ENCODE assay signal across 8 cellular contexts in genomic region chr16:85420501-85421337, GRCh38.
DNase-seq lines count a peak whose midpoint lies in the region; ATAC-seq, FAIRE-seq and TF ChIP-seq lines count a peak whose summit lies in the region.

No MANE protein-coding gene starts in this region.

- peak overlapping the region; percentile 9; the same call in 1 of the 3 replicates for H3K4me2 ChIP-seq in A549

- TF ChIP-seq CTCF in A549 (IDR thresholded peaks at IDR 0.05) (peak; percentile 100), foreskin fibroblast (IDR thresholded peaks at IDR 0.05; ENCODE audit: low read depth, low read length) (peak; percentile 94), progenitor cell of endocrine pancreas (IDR thresholded peaks at IDR 0.05; ENCODE audit: unreplicated experiment) (peak; percentile 100)

- WGBS in A549 (ENCODE audit: missing lambda C conversion rate) = 48% methylated on average over 17 of the region's 42 CpGs

- H3K36me3 Mint-ChIP-seq in activated T-cell treated with anti-CD3 and anti-CD28 coated beads, Interleukin-2, amount 50 U/mL, for 4 hours (ENCODE audit: insufficient read depth) = no peaks in the 10 kb centered on the region
- H3K36me3 Mint-ChIP-seq in progenitor cell of endocrine pancreas (ENCODE audit: insufficient read depth) = no peaks in the 10 kb centered on the region

- peaks cover 27% of the 10 kb centered on the region for H3K4me1 ChIP-seq in A549

- ATAC-seq in A549 (peak; percentile 49 to 72; a peak in 5 of 6 replicates), GM19452 (IDR thresholded peaks at IDR 0.05; ENCODE audit: unreplicated experiment) (peak; percentile 48), GM21526 (IDR thresholded peaks at IDR 0.05; ENCODE audit: low FRiP score, unreplicated experiment) (no peak)
- ATAC-seq in activated T-cell treated with anti-CD3 and anti-CD28 coated beads, Interleukin-2, amount 50 U/mL, for 4 hours = peak; percentile 73 to 78

- TF ChIP-seq EP300 in A549 (IDR thresholded peaks at IDR 0.05) = no peak

- no peaks in the 10 kb centered on the region for H3K9me3 Mint-ChIP-seq in activated T-cell treated with anti-CD3 and anti-CD28 coated beads, Interleukin-2, amount 50 U/mL, for 4 hours
- no peaks in the 10 kb centered on the region for H3K9me3 Mint-ChIP-seq in progenitor cell of endocrine pancreas (ENCODE audit: low read depth)

- CTCF ChIA-PET in A549 (lab: Yijun Ruan, JAX) = interaction anchor here (0.6 to 8.3 kb wide), 75 partner anchors 9 to 306 kb away, joined by 3 to 113 read pairs (median 5); partner anchors contain the start of gene GSE1

- no peak overlapping the region for H3K4me3 ChIP-seq in A549
- H3K4me3 ChIP-seq in foreskin fibroblast (ENCODE audit: low read depth in 1 of 2, low read length in 2 of 2) = no peak overlapping the region

- H3K27ac Mint-ChIP-seq in progenitor cell of endocrine pancreas = peak overlapping the region; percentile 77

- no peak for FAIRE-seq in A549 (lab: Jason Lieb, UNC)

- no peak for TF ChIP-seq POLR2A in A549 (IDR thresholded peaks at IDR 0.05; ENCODE audit: low read length)

- TF ChIP-seq RAD21 in A549 (conservative IDR thresholded peaks at IDR 0.05 in 1 of 2, IDR thresholded peaks at IDR 0.05 in 1 of 2) = peak; percentile 64 to 86

- no peaks in the 10 kb centered on the region for H3K9me3 ChIP-seq in A549

- H3K4me1 Mint-ChIP-seq in activated T-cell treated with anti-CD3 and anti-CD28 coated beads, Interleukin-2, amount 50 U/mL, for 4 hours (ENCODE audit: low read depth) = no peaks in the 10 kb centered on the region
- H3K4me1 Mint-ChIP-seq in progenitor cell of endocrine pancreas (ENCODE audit: low read depth) = peaks cover 38% of the 10 kb centered on the region

- H3K4me3 Mint-ChIP-seq in activated T-cell treated with anti-CD3 and anti-CD28 coated beads, Interleukin-2, amount 50 U/mL, for 4 hours = no peak overlapping the region
- no peak overlapping the region for H3K4me3 Mint-ChIP-seq in progenitor cell of endocrine pancreas (ENCODE audit: low read depth)

- H3K27ac ChIP-seq in A549 = peak overlapping the region in 1 of 2 experiments; percentile 86; a peak in 3 of 6 replicates

- POLR2A ChIA-PET in A549 (lab: Yijun Ruan, JAX) = no interaction called here

- peak; percentile 74 to 78 for DNase-seq in A549 (ENCODE audit: low read depth in 1 of 2, low spot score in 1 of 2)
- DNase-seq in NOMO-1 treated with dmso at 0.1 percent for 144 hours (lab: John Stamatoyannopoulos, UW; ENCODE audit: unreplicated experiment) = peak; percentile 23
- peak; percentile 68 for DNase-seq in activated T-cell treated with anti-CD3 and anti-CD28 coated beads, Interleukin-2, amount 50 U/mL, for 4 hours
- DNase-seq in foreskin fibroblast = peak in 1 of 2 donors; percentile 73
- peak; percentile 54 for DNase-seq in progenitor cell of endocrine pancreas (ENCODE audit: low spot score, unreplicated experiment)
- no peak for DNase-seq in NCI-H1436 (lab: John Stamatoyannopoulos, UW)

- peaks cover 7% of the 10 kb centered on the region for H3K27me3 Mint-ChIP-seq in activated T-cell treated with anti-CD3 and anti-CD28 coated beads, Interleukin-2, amount 50 U/mL, for 4 hours (ENCODE audit: low read depth)
- peaks cover 18% of the 10 kb centered on the region for H3K27me3 Mint-ChIP-seq in progenitor cell of endocrine pancreas

TF ChIP-seq in A549, 52 proteins besides CTCF, POLR2A, EP300 and RAD21:
- no peak for TF ChIP-seq HOXB13 (CRISPR knock-in tag; IDR thresholded peaks at IDR 0.05; ENCODE audit: low read depth)
- no peak for TF ChIP-seq BHLHE40 (IDR thresholded peaks at IDR 0.05; ENCODE audit: low read depth, low read length)
- TF ChIP-seq JUN (IDR thresholded peaks at IDR 0.05) = peak in 1 of 2 experiments; percentile 32; a peak in 1 of 5 replicates
- peak; percentile 95 for TF ChIP-seq SMC3 (IDR thresholded peaks at IDR 0.05)
- TF ChIP-seq USF2 (IDR thresholded peaks at IDR 0.05) = peak; percentile 86
- TF ChIP-seq HEYL (CRISPR knock-in tag; IDR thresholded peaks at IDR 0.05) = no peak
- TF ChIP-seq HOXB5 (CRISPR knock-in tag; IDR thresholded peaks at IDR 0.05) = no peak
- no peak for TF ChIP-seq NFE2L2 (conservative IDR thresholded peaks at IDR 0.05; ENCODE audit: low read length)
- no peak for TF ChIP-seq NR3C1 (IDR thresholded peaks at IDR 0.05)
- peak; percentile 91 for TF ChIP-seq KDM1A (IDR thresholded peaks at IDR 0.05; ENCODE audit: low read depth)
- no peak for TF ChIP-seq HOXA7 (CRISPR knock-in tag; IDR thresholded peaks at IDR 0.05)
- TF ChIP-seq HDAC2 (IDR thresholded peaks at IDR 0.05) = peak; percentile 76; the same call in 1 of the 2 replicates
- peak; percentile 89; the same call in 1 of the 2 replicates for TF ChIP-seq CHD4 (IDR thresholded peaks at IDR 0.05; ENCODE audit: borderline replicate concordance)
- TF ChIP-seq RNF2 (IDR thresholded peaks at IDR 0.05; ENCODE audit: borderline replicate concordance, low read depth) = no peak
- TF ChIP-seq ESRRA (IDR thresholded peaks at IDR 0.05; ENCODE audit: borderline replicate concordance, low read length) = no peak
- TF ChIP-seq FOSB (CRISPR knock-in tag; IDR thresholded peaks at IDR 0.05) = no peak
- peak; percentile 94 for TF ChIP-seq NPAS2 (CRISPR knock-in tag; IDR thresholded peaks at IDR 0.05; ENCODE audit: borderline replicate concordance)
- TF ChIP-seq ZNF302 (CRISPR knock-in tag; IDR thresholded peaks at IDR 0.05) = no peak
- TF ChIP-seq EHF (CRISPR knock-in tag; IDR thresholded peaks at IDR 0.05) = no peak
- no peak; the same call in 1 of the 2 replicates for TF ChIP-seq RFX5 (IDR thresholded peaks at IDR 0.05)
- TF ChIP-seq RCOR1 (IDR thresholded peaks at IDR 0.05; ENCODE audit: low read depth, low read length) = peak; percentile 94; the same call in 1 of the 2 replicates
- TF ChIP-seq MAX (IDR thresholded peaks at IDR 0.05) = peak; percentile 82
- TF ChIP-seq CEBPB (IDR thresholded peaks at IDR 0.05) = no peak
- TF ChIP-seq MAZ (IDR thresholded peaks at IDR 0.05; ENCODE audit: borderline replicate concordance, low read depth, low read length) = no peak
- no peak for TF ChIP-seq EHMT2 (IDR thresholded peaks at IDR 0.05; ENCODE audit: low read depth)
